Comparison of ENCODE assay signal across 9 cellular contexts in genomic region chr14:105061428-105062047, GRCh38. TPM values are rescaled to one million over a fixed set of nuclear protein-coding genes. Genes with fewer than 3 reads are reported as not detected.
A peak's percentile ranks its signal among the peaks of the same experiment; 100 is the strongest.
DNase-seq lines count a peak whose midpoint lies in the region; ATAC-seq and TF ChIP-seq lines count a peak whose summit lies in the region.
"Had no signal": no experiment of that assay in that cellular context is flagged by ENCODE, and none has a peak within 500 bp of the region (broad histone marks: within the 10 kb centered on the region; RNA-seq: fewer than 3 reads in every experiment).

No MANE protein-coding gene starts in this region.

- POLR2A ChIA-PET in CD8-positive, alpha-beta T cell (lab: Charles Lee) = interaction anchor here (1.3 to 6.3 kb wide), 2 partner anchors 17 to 24 kb away, joined by 3 to 43 read pairs; no protein-coding TSS in a partner anchor
- POLR2A ChIA-PET in naive thymus-derived CD4-positive, alpha-beta T cell (lab: Charles Lee) = interaction anchor here (0.8 to 7.0 kb wide), 8 partner anchors 13 to 77 kb away, joined by 3 to 71 read pairs (median 4); partner anchors contain the start of gene CDCA4

- no peaks in the 10 kb centered on the region for H3K27me3 ChIP-seq in CD8-positive, alpha-beta T cell (ENCODE audit: insufficient read depth, low read length)
- no peaks in the 10 kb centered on the region for H3K27me3 ChIP-seq in naive thymus-derived CD4-positive, alpha-beta T cell (ENCODE audit: control insufficient read depth in 2 of 2, insufficient read depth in 2 of 2, low read length in 2 of 2)

- peak overlapping the region; percentile 45 for H3K4me3 ChIP-seq in CD8-positive, alpha-beta T cell (ENCODE audit: low read depth, low read length)
- H3K4me3 ChIP-seq in naive thymus-derived CD4-positive, alpha-beta T cell (ENCODE audit: low read length) = peak overlapping the region; percentile 74
- H3K4me3 ChIP-seq: SK-N-MC had no signal

- no peak for TF ChIP-seq CTCF in CD8-positive, alpha-beta T cell (IDR thresholded peaks at IDR 0.05)

- ATAC-seq in CD8-positive, alpha-beta T cell = peak; percentile 2
- ATAC-seq in HG03432 (IDR thresholded peaks at IDR 0.05; ENCODE audit: unreplicated experiment) (peak; percentile 29), GM18519 (IDR thresholded peaks at IDR 0.05; ENCODE audit: low FRiP score, unreplicated experiment) (no peak), GM21717 (IDR thresholded peaks at IDR 0.05; ENCODE audit: unreplicated experiment) (no peak)
- no peak for ATAC-seq in naive thymus-derived CD4-positive, alpha-beta T cell

- H3K36me3 ChIP-seq in CD8-positive, alpha-beta T cell (ENCODE audit: insufficient read depth, low read length) = peaks cover 10% of the 10 kb centered on the region
- H3K36me3 ChIP-seq in naive thymus-derived CD4-positive, alpha-beta T cell (ENCODE audit: control insufficient read depth in 2 of 3, insufficient read depth in 3 of 3, low read length in 3 of 3) = peaks cover 0 to 9% (median 3%) of the 10 kb centered on the region in 3 experiments

- no peaks in the 10 kb centered on the region for H3K9me3 ChIP-seq in CD8-positive, alpha-beta T cell (ENCODE audit: low read length)
- H3K9me3 ChIP-seq in naive thymus-derived CD4-positive, alpha-beta T cell (ENCODE audit: control insufficient read depth in 2 of 3, low read length in 3 of 3) = no peaks in the 10 kb centered on the region

- peaks cover 68% of the 10 kb centered on the region for H3K4me1 Mint-ChIP-seq in CD8-positive, alpha-beta T cell (ENCODE audit: low read depth)
- peaks cover 42 to 78% (median 59%) of the 10 kb centered on the region in 7 donors for H3K4me1 Mint-ChIP-seq in naive thymus-derived CD4-positive, alpha-beta T cell

- H3K9me3 Mint-ChIP-seq in CD8-positive, alpha-beta T cell = no peaks in the 10 kb centered on the region
- no peaks in the 10 kb centered on the region for H3K9me3 Mint-ChIP-seq in naive thymus-derived CD4-positive, alpha-beta T cell

- peaks cover 75% of the 10 kb centered on the region for H3K4me1 ChIP-seq in CD8-positive, alpha-beta T cell (ENCODE audit: insufficient read depth, low read length)
- peaks cover 55 to 73% of the 10 kb centered on the region in 2 donors for H3K4me1 ChIP-seq in naive thymus-derived CD4-positive, alpha-beta T cell (ENCODE audit: control insufficient read depth in 2 of 2, insufficient read depth in 2 of 2, low read length in 2 of 2)

- H3K27ac Mint-ChIP-seq in CD8-positive, alpha-beta T cell = peak overlapping the region; percentile 92
- peak overlapping the region; percentile 90 to 99 (median 97) for H3K27ac Mint-ChIP-seq in naive thymus-derived CD4-positive, alpha-beta T cell

- intact Hi-C loops in CD8-positive, alpha-beta T cell (cut with DNase I, micrococcal nuclease) = loop anchor here in 1 of 2 experiments (2.0 to 10.0 kb wide), 2 partner anchors 17 to 423 kb away; partner anchors contain the start of gene CRIP1
- intact Hi-C loops in naive thymus-derived CD4-positive, alpha-beta T cell (cut with micrococcal nuclease) = loop anchor here in 1 of 2 donors (2.0 kb wide), 1 partner anchor 17 kb away; no protein-coding TSS in a partner anchor

- peak in 5 of 7 experiments; percentile 30 to 68 (median 53) for DNase-seq in CD8-positive, alpha-beta T cell
- DNase-seq in activated naive CD4-positive, alpha-beta T cell treated with Interleukin-2 at 50 U/mL for 16 hours = peak; percentile 74
- DNase-seq in naive thymus-derived CD4-positive, alpha-beta T cell = peak in 7 of 9 donors; percentile 29 to 68 (median 33)
- DNase-seq in NCI-H526 treated with DMSO at 0.1 percent for 48 hours (lab: John Stamatoyannopoulos, UW) (no peak), GM03348 (ENCODE audit: low spot score) (no peak)

- H3K36me3 Mint-ChIP-seq in CD8-positive, alpha-beta T cell = peaks cover 32% of the 10 kb centered on the region
- peaks cover 0 to 20% (median 10%) of the 10 kb centered on the region in 5 donors for H3K36me3 Mint-ChIP-seq in naive thymus-derived CD4-positive, alpha-beta T cell

- H3K27me3 Mint-ChIP-seq in CD8-positive, alpha-beta T cell (ENCODE audit: low read depth) = no peaks in the 10 kb centered on the region
- H3K27me3 Mint-ChIP-seq in naive thymus-derived CD4-positive, alpha-beta T cell = no peaks in the 10 kb centered on the region

- CTCF ChIA-PET in CD8-positive, alpha-beta T cell (lab: Charles Lee) = interaction anchor here (0.8 to 13.0 kb wide), 5 partner anchors 12 to 87 kb away, joined by 3 to 213 read pairs (median 10); no protein-coding TSS in a partner anchor
- CTCF ChIA-PET in naive thymus-derived CD4-positive, alpha-beta T cell (lab: Charles Lee) = interaction anchor here (0.9 to 6.7 kb wide), 5 partner anchors 12 to 253 kb away, joined by 3 to 39 read pairs (median 3); partner anchors contain the start of gene PACS2

- H3K27ac ChIP-seq in CD8-positive, alpha-beta T cell (ENCODE audit: low read depth, low read length) = peak overlapping the region; percentile 97
- H3K27ac ChIP-seq in naive thymus-derived CD4-positive, alpha-beta T cell (ENCODE audit: low read depth, low read length) = peak overlapping the region; percentile 96
- H3K27ac ChIP-seq: SK-N-MC had no signal

- H3K4me3 Mint-ChIP-seq in CD8-positive, alpha-beta T cell = peak overlapping the region; percentile 94
- peak overlapping the region; percentile 82 to 96 (median 92) for H3K4me3 Mint-ChIP-seq in naive thymus-derived CD4-positive, alpha-beta T cell

RNA-seq across cellular contexts. Expression of gene GPR132, which starts 3.7 kb away (rescaled TPM):
- 100 to 1,000 TPM in 1 of 2 experiments, 10 to 100 TPM in 1; 91.8 to 101 TPM for total RNA-seq in CD8-positive, alpha-beta T cell
- 10 to 100 TPM; 37.8 to 58.7 (median 45.2) TPM for total RNA-seq in naive thymus-derived CD4-positive, alpha-beta T cell
- polyA plus RNA-seq in naive thymus-derived CD4-positive, alpha-beta T cell = 10 to 100 TPM in 1 of 2 donors, 1 to 10 TPM in 1; 9.3 to 40.2 TPM

RNA-seq across cellular contexts. Expression of gene CDCA4, which starts 40.7 kb away (rescaled TPM):
- 10 to 100 TPM; 20.2 to 22.9 TPM for total RNA-seq in CD8-positive, alpha-beta T cell
- 10 to 100 TPM; 12.7 to 47.8 (median 14.0) TPM for total RNA-seq in naive thymus-derived CD4-positive, alpha-beta T cell
- 10 to 100 TPM in 1 of 2 donors, 1 to 10 TPM in 1; 8.0 to 12.1 TPM for polyA plus RNA-seq in naive thymus-derived CD4-positive, alpha-beta T cell

Comparison
In these comparisons a context has a peak if more than half of its experiments do, and no peak if none do; other contexts are left out.
1. ATAC-seq: peak in CD8-positive, alpha-beta T cell (single experiment) and HG03432 (single experiment); none in naive thymus-derived CD4-positive, alpha-beta T cell (single experiment), GM18519 (single experiment) and GM21717 (single experiment).
2. DNase-seq: peak in CD8-positive, alpha-beta T cell (5 of 7), activated naive CD4-positive, alpha-beta T cell treated with Interleukin-2 at 50 U/mL for 16 hours (single experiment) and naive thymus-derived CD4-positive, alpha-beta T cell (7 of 9); none in NCI-H526 treated with DMSO at 0.1 percent for 48 hours (single experiment) and GM03348 (single experiment).